Comparison of ENCODE assay signal across 17 cellular contexts in the genomic region with DNA sequence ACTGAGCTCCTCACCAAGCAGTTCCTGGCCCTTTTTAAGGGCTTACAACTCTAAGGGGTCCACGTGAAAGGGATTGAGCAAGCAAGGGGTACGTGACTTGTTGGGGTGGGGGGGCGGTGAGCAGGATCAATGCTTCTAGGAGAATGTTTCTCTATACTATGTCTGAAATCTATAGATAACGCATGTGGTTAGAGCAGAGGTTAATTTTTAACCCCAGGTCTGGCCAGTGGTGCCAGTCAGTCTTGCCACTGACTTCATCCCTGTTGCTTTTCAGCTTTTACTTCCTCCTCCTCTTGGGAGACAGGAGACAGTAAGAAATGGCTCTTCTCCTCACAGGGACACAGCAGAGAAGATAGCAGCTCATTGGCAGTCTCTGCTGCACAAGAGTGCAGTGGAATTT.
DNase-seq lines count a peak whose midpoint lies in the region; ATAC-seq lines count a peak whose summit lies in the region.
"Had no signal": no experiment of that assay in that cellular context is flagged by ENCODE, and none has a peak within 500 bp of the region (broad histone marks: within the 10 kb centered on the region; RNA-seq: fewer than 3 reads in every experiment).

No MANE protein-coding gene starts in this region.

- POLR2A ChIA-PET in activated CD8-positive, alpha-beta T cell treated with anti-CD3 and anti-CD28 coated beads, Interleukin-2, amount 10 ng/mL, durations not matched to agents 7 days and 5 days (lab: Charles Lee): no interaction called here

- peaks cover 1 to 3% of the 10 kb centered on the region in 2 donors for H3K9me3 ChIP-seq in mucosa of rectum (ENCODE audit: control insufficient read depth in 2 of 2, low read length in 2 of 2)
- H3K9me3 ChIP-seq: MG63 had no signal

- H3K4me3 Mint-ChIP-seq in activated CD8-positive, alpha-beta T cell treated with anti-CD3 and anti-CD28 coated beads, Interleukin-2, amount 10 ng/mL, durations not matched to agents 7 days and 5 days: no peak overlapping the region
- H3K4me3 Mint-ChIP-seq: CD14-positive monocyte had no signal

- H3K27me3 Mint-ChIP-seq in activated CD8-positive, alpha-beta T cell treated with anti-CD3 and anti-CD28 coated beads, Interleukin-2, amount 10 ng/mL, durations not matched to agents 7 days and 5 days (ENCODE audit: low read depth): peaks cover 9% of the 10 kb centered on the region

- H3K4me1 ChIP-seq in mucosa of rectum (ENCODE audit: control insufficient read depth in 2 of 2, insufficient read depth in 2 of 2, low read length in 2 of 2): peaks cover 0 to 6% of the 10 kb centered on the region in 2 donors

- peak overlapping the region; percentile 12 to 24 for H3K27ac ChIP-seq in mucosa of rectum (ENCODE audit: low read depth in 2 of 2, low read length in 2 of 2)
- H3K27ac ChIP-seq: coronary artery, HL-60 had no signal

- DNase-seq in OCI-M1 (lab: John Stamatoyannopoulos, UW) (peak; percentile 98), NCI-H69 (lab: John Stamatoyannopoulos, UW) (no peak), NCI-H1092 (lab: John Stamatoyannopoulos, UW) (no peak)
- no peak for DNase-seq in stimulated activated CD4-positive, alpha-beta T cell treated with anti-CD3 and anti-CD28 coated beads, Interleukin-15, amount 100 ng/mL, for 24 hours
- DNase-seq in activated CD8-positive, alpha-beta T cell treated with anti-CD3 and anti-CD28 coated beads, Interleukin-2, amount 10 ng/mL, durations not matched to agents 7 days and 5 days: no peak
- DNase-seq: activated CD4-positive, CD25-positive, alpha-beta regulatory T cell; GF-D8; MG63; NCI-H446; right cardiac atrium; substantia nigra had no signal

- CTCF ChIA-PET in activated CD8-positive, alpha-beta T cell treated with anti-CD3 and anti-CD28 coated beads, Interleukin-2, amount 10 ng/mL, durations not matched to agents 7 days and 5 days (lab: Charles Lee): interaction anchor here (3.2 kb wide), 1 partner anchor 11 kb away, joined by 13 read pairs; no protein-coding TSS in a partner anchor

- H3K36me3 Mint-ChIP-seq in activated CD8-positive, alpha-beta T cell treated with anti-CD3 and anti-CD28 coated beads, Interleukin-2, amount 10 ng/mL, durations not matched to agents 7 days and 5 days (ENCODE audit: low read depth): no peaks in the 10 kb centered on the region
- H3K36me3 Mint-ChIP-seq: CD14-positive monocyte had no signal

- no peaks in the 10 kb centered on the region for H3K36me3 ChIP-seq in mucosa of rectum (ENCODE audit: control insufficient read depth in 2 of 2, insufficient read depth in 2 of 2, low read length in 2 of 2)
- H3K36me3 ChIP-seq: MG63 had no signal

- ATAC-seq in GM18861 (IDR thresholded peaks at IDR 0.05; ENCODE audit: unreplicated experiment) (peak; percentile 53), HG02763 (IDR thresholded peaks at IDR 0.05; ENCODE audit: unreplicated experiment) (peak; percentile 51)
- no peak for ATAC-seq in activated CD8-positive, alpha-beta T cell treated with anti-CD3 and anti-CD28 coated beads, Interleukin-2, amount 10 ng/mL, durations not matched to agents 7 days and 5 days
- ATAC-seq: right cardiac atrium had no signal

- peaks cover 7% of the 10 kb centered on the region for H3K9me3 Mint-ChIP-seq in activated CD8-positive, alpha-beta T cell treated with anti-CD3 and anti-CD28 coated beads, Interleukin-2, amount 10 ng/mL, durations not matched to agents 7 days and 5 days (ENCODE audit: insufficient read depth)

- H3K4me1 Mint-ChIP-seq in activated CD8-positive, alpha-beta T cell treated with anti-CD3 and anti-CD28 coated beads, Interleukin-2, amount 10 ng/mL, durations not matched to agents 7 days and 5 days (ENCODE audit: low read depth): no peaks in the 10 kb centered on the region
- H3K4me1 Mint-ChIP-seq: CD14-positive monocyte had no signal

- H3K9ac ChIP-seq in mucosa of rectum (ENCODE audit: low read depth in 1 of 2, low read length in 2 of 2): no peak overlapping the region

- no peak overlapping the region for H3K4me3 ChIP-seq in mucosa of rectum (ENCODE audit: low read length in 2 of 2)
- H3K4me3 ChIP-seq: coronary artery, MG63 had no signal

- no peaks in the 10 kb centered on the region for H3K27me3 ChIP-seq in mucosa of rectum (ENCODE audit: control insufficient read depth in 2 of 2, insufficient read depth in 2 of 2, low read length in 2 of 2)
- H3K27me3 ChIP-seq: MG63 had no signal

- no peak overlapping the region for H3K27ac Mint-ChIP-seq in activated CD8-positive, alpha-beta T cell treated with anti-CD3 and anti-CD28 coated beads, Interleukin-2, amount 10 ng/mL, durations not matched to agents 7 days and 5 days
- H3K27ac Mint-ChIP-seq: CD14-positive monocyte had no signal
